Comparison of ENCODE assay signal across 8 cellular contexts in the genomic region with DNA sequence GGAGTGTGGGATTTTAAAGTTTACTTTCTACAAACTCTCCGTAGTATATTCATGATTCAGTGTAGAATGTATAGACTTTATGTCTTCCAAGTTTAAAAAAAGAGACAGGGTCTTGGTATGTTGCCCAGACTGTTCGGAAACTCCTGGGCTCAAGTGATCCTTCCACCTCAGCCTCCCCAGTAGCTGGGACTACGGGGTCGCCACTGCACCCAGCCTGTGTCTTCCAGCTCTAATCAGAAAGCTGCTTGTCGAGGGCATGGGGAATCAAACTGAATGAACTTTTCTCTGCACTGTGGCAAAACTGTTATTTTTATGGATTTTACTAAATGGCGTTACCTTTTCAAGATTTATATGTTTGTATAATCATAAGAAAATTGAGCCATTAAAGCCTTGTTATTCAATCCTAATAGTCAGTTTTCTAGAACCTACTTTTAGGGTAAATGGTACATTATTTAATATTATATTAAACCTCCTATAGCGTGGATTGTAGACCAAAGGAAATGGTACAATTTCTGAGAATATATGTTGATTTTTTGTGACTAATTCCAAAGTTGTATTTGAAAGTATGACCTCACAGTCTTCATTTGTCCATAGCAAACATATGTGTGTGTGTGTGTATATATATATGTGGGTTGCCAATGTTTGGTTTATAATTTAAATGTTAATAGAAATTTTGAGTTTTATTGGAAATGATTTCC. TPM values are rescaled to one million over a fixed set of nuclear protein-coding genes. Genes with fewer than 3 reads are reported as not detected.
DNase-seq lines count a peak whose midpoint lies in the region; ATAC-seq, FAIRE-seq and TF ChIP-seq lines count a peak whose summit lies in the region.

No MANE protein-coding gene starts in this region.

- SMC1A ChIA-PET in GM12878 (lab: Charles Lee; ENCODE audit: uncharacterized antibody, unreplicated experiment) = interaction anchor here (0.7 to 6.2 kb wide), 21 partner anchors 10 to 350 kb away, joined by 3 to 153 read pairs (median 4); a partner anchor contains a TSS

- RAD21 ChIA-PET in GM12878 (lab: Charles Lee; ENCODE audit: unreplicated experiment) = interaction anchor here (0.6 to 7.4 kb wide), 18 partner anchors 10 to 448 kb away, joined by 3 to 155 read pairs (median 4); a partner anchor contains a TSS

- H3K79me2 ChIP-seq in GM12878 (ENCODE audit: control insufficient read depth, insufficient read depth, low read length) = peaks cover 18% of the 10 kb centered on the region

- TF ChIP-seq EP300 in GM12878 (IDR thresholded peaks at IDR 0.05; ENCODE audit: borderline replicate concordance in 1 of 2, control insufficient read depth in 1 of 2, low read depth in 2 of 2, low read length in 2 of 2) = no peak

- peak overlapping the region; percentile 55 to 88 (median 76) for H3K4me3 ChIP-seq in heart right ventricle
- H3K4me3 ChIP-seq in GM12878 = peak overlapping the region; percentile 92
- peak overlapping the region; percentile 88 to 98 for H3K4me3 ChIP-seq in vagina

- peak overlapping the region; percentile 66 for H3K4me2 ChIP-seq in GM12878 (ENCODE audit: control insufficient read depth, insufficient read depth)

- TF ChIP-seq RAD21 in GM12878 (IDR thresholded peaks at IDR 0.05; ENCODE audit: insufficient read depth, low read depth, low read length) = no peak

- in situ Hi-C loops in GM12878 (cut with MboI) = no loop called here

- H3K4me1 ChIP-seq in heart right ventricle (peaks cover 0 to 40% (median 30%) of the 10 kb centered on the region in 9 donors), GM12878 (ENCODE audit: control insufficient read depth, insufficient read depth, low read length) (peaks cover 7% of the 10 kb centered on the region), vagina (peaks cover 28% of the 10 kb centered on the region)

- FAIRE-seq in GM12878 (lab: Jason Lieb, UNC) = no peak

- DNase-seq in heart right ventricle (no peak), left ventricle myocardium superior (no peak), GM12878 (ENCODE audit: low read depth, low spot score) (no peak), memory B cell (ENCODE audit: low spot score in 2 of 2) (no peak), vagina (ENCODE audit: extremely low spot score in 2 of 2) (no peak), cerebellar cortex (ENCODE audit: low spot score) (no peak), SHP77 treated with DMSO at 0.1 percent for 48 hours (lab: John Stamatoyannopoulos, UW) (no peak)

- H3K4me3 Mint-ChIP-seq in memory B cell = peak overlapping the region; percentile 97

- TF ChIP-seq CTCF in heart right ventricle (IDR thresholded peaks at IDR 0.05) (no peak), GM12878 (IDR thresholded peaks at IDR 0.05 in 2 of 3, conservative IDR thresholded peaks at IDR 0.05 in 1 of 3; ENCODE audit: control insufficient read depth in 2 of 3, extremely low read depth in 1 of 3, insufficient read depth in 1 of 3, low read depth in 3 of 3, low read length in 3 of 3) (no peak), vagina (IDR thresholded peaks at IDR 0.05) (no peak)

- ATAC-seq in heart right ventricle = no peak
- no peak for ATAC-seq in left ventricle myocardium superior
- ATAC-seq in GM12878 = no peak
- ATAC-seq in memory B cell (ENCODE audit: low read depth) = no peak
- ATAC-seq in GM21786 (IDR thresholded peaks at IDR 0.05; ENCODE audit: unreplicated experiment) = no peak

- peak overlapping the region; percentile 94 for H3K27ac Mint-ChIP-seq in memory B cell

- peaks cover 0 to 4% (median 0%) of the 10 kb centered on the region in 9 donors for H3K36me3 ChIP-seq in heart right ventricle
- no peaks in the 10 kb centered on the region for H3K36me3 ChIP-seq in GM12878 (ENCODE audit: control insufficient read depth in 2 of 2, insufficient read depth in 2 of 2, low read length in 1 of 2)
- no peaks in the 10 kb centered on the region for H3K36me3 ChIP-seq in vagina

- H3K27ac ChIP-seq in heart right ventricle = peak overlapping the region in 9 of 10 donors; percentile 87 to 98 (median 95)
- H3K27ac ChIP-seq in GM12878 (ENCODE audit: control insufficient read depth, insufficient read depth) = peak overlapping the region; percentile 81
- H3K27ac ChIP-seq in vagina = peak overlapping the region; percentile 87

- peak overlapping the region; percentile 90 for H3K9ac ChIP-seq in GM12878 (ENCODE audit: control insufficient read depth, insufficient read depth, low read length)

- peaks cover 3% of the 10 kb centered on the region; the same call in 1 of the 2 replicates for H4K20me1 ChIP-seq in GM12878 (ENCODE audit: control insufficient read depth, insufficient read depth)

- CTCF ChIA-PET in GM12878 (lab: Yijun Ruan, JAX) = interaction anchor here (0.7 to 9.8 kb wide), 22 partner anchors 8 to 366 kb away, joined by 3 to 277 read pairs (median 4); a partner anchor contains a TSS

- peaks cover 4% of the 10 kb centered on the region for H3K36me3 Mint-ChIP-seq in memory B cell

- 29 to 30% methylated on average over 7 of the region's 7 CpGs for WGBS in heart right ventricle, 2 donors
- WGBS in GM12878 (ENCODE audit: insufficient coverage, insufficient replicate concordance, low lambda C conversion rate, missing lambda C conversion rate) = 24% methylated on average over 7 of the region's 7 CpGs

- H3K4me1 Mint-ChIP-seq in memory B cell = peaks cover 13% of the 10 kb centered on the region

- no peaks in the 10 kb centered on the region for H3K9me3 Mint-ChIP-seq in memory B cell

- BruUV-seq in GM12878 (replicated peaks; lab: Mats Ljungman, UMichigan) = no TSS peak

- intact Hi-C loops in heart right ventricle (cut with DNase I) (loop anchor here in 7 of 10 donors (2.0 to 10.0 kb wide), 8 partner anchors 64 to 355 kb away; a partner anchor contains a TSS), left ventricle myocardium superior (cut with micrococcal nuclease) (loop anchor here (5.0 kb wide), 1 partner anchor 155 kb away; no protein-coding TSS in a partner anchor), GM12878 (cut with micrococcal nuclease; ENCODE audit: unreplicated experiment) (loop anchor here (1.0 to 5.0 kb wide), 4 partner anchors 42 to 270 kb away; a partner anchor contains a TSS), vagina (cut with DNase I) (loop anchor here (1.0 to 2.0 kb wide), 2 partner anchors 66 to 158 kb away; no protein-coding TSS in a partner anchor)

- H3K27me3 Mint-ChIP-seq in memory B cell = no peaks in the 10 kb centered on the region

- no peaks in the 10 kb centered on the region for H3K9me3 ChIP-seq in heart right ventricle
- H3K9me3 ChIP-seq in GM12878 (replicated peaks; ENCODE audit: control insufficient read depth, insufficient read depth, low read length) = no peaks in the 10 kb centered on the region; the same call in 2 of the 3 replicates
- H3K9me3 ChIP-seq in vagina = no peaks in the 10 kb centered on the region

- H3K27me3 ChIP-seq in heart right ventricle (no peaks in the 10 kb centered on the region), GM12878 (replicated peaks in 1 of 2; ENCODE audit: control insufficient read depth in 2 of 2, insufficient read depth in 2 of 2, low read length in 1 of 2) (no peaks in the 10 kb centered on the region), vagina (no peaks in the 10 kb centered on the region)

- POLR2A ChIA-PET in GM12878 (lab: Charles Lee) = interaction anchor here (0.6 to 2.1 kb wide), 13 partner anchors 15 to 356 kb away, joined by 3 to 9 read pairs (median 3); a partner anchor contains a TSS

- TF ChIP-seq POLR2A in GM12878 (IDR thresholded peaks at IDR 0.05; ENCODE audit: low read depth, low read length) = no peak
- TF ChIP-seq POLR2A in vagina (IDR thresholded peaks at IDR 0.05) = no peak

- H2AFZ ChIP-seq in GM12878 (ENCODE audit: control insufficient read depth, low read depth, low read length) = no peak overlapping the region

RNA-seq across cellular contexts. Expression of a gene that starts 1.1 kb away (rescaled TPM):
- total RNA-seq in heart right ventricle (10 to 100 TPM in 1 of 10 donors, 1 to 10 TPM in 9; 4.4 to 10.2 (median 7.0) TPM), left ventricle myocardium superior (7.3 TPM), GM12878 (2014; rRNA removed) (19.9 and 23.8 TPM in 2 replicates), GM12878 (2014; rRNA removed; fragmentation: Illumina TruSeq; extraction: Trizol) (5.8 and 6.9 TPM in 2 replicates), GM12878 (2021) (18.0 and 20.4 TPM in 2 replicates), vagina (34.9 TPM)
- polyA plus RNA-seq in heart right ventricle (1 to 10 TPM; 4.8 to 7.8 TPM), GM12878 (2011; rRNA removed) (9.8 and 11.5 TPM in 2 replicates), GM12878 (2014; fragmentation: Illumina TruSeq; extraction: Trizol) (4.2 and 7.5 TPM in 2 replicates), GM12878 (2014; fragmentation: Nextera tagmentation; extraction: Ambion mirVana) (1 to 10 TPM; 2.7 to 6.3 TPM), GM12878 (2014; rRNA removed) (20.8 and 21.2 TPM in 2 replicates), GM12878 (2016; fragmentation: Nextera tagmentation; extraction: Ambion mirVana) (10 to 100 TPM in 1 of 2 experiments, 1 to 10 TPM in 1; 3.0 to 21.1 TPM)
- 5.3 and 5.7 TPM in 2 replicates for total RNA-seq in GM12878 (2013; cell fraction: nucleolus; rRNA removed)
- polyA plus RNA-seq in GM12878 (2011; ENCODE audit: low read depth) = 5.2 TPM
- 11.7 and 17.3 TPM in 2 replicates for polyA plus RNA-seq in GM12878 (2011; cell fraction: cytosol; rRNA removed)
- polyA plus RNA-seq in GM12878 (2011; cell fraction: nucleus; rRNA removed) = 12.7 and 15.0 TPM in 2 replicates
- polyA plus RNA-seq in GM12878 (2012) = 11.9 and 12.5 TPM in 2 replicates
- polyA minus RNA-seq in GM12878 (2011; rRNA and poly(A)+ RNA removed) = 4.9 and 8.0 TPM in 2 replicates
- polyA minus RNA-seq in GM12878 (2011; cell fraction: cytosol; rRNA and poly(A)+ RNA removed) = 4.1 and 5.5 TPM in 2 replicates
- 6.3 and 14.2 TPM in 2 replicates for polyA minus RNA-seq in GM12878 (2011; cell fraction: nucleus; rRNA and poly(A)+ RNA removed)

RNA-seq across cellular contexts. Expression of a gene that starts 7.4 kb away (rescaled TPM):
- 10 to 100 TPM; 37.5 to 49.9 (median 42.1) TPM for total RNA-seq in heart right ventricle
- polyA plus RNA-seq in heart right ventricle = 10 to 100 TPM; 61.5 to 73.7 TPM
- total RNA-seq in left ventricle myocardium superior = 42.9 TPM
- 29.8 and 30.0 TPM in 2 replicates for total RNA-seq in GM12878 (2013; cell fraction: nucleolus; rRNA removed)
- 41.3 and 52.4 TPM in 2 replicates for total RNA-seq in GM12878 (2014; rRNA removed)
- 61.3 and 65.8 TPM in 2 replicates for total RNA-seq in GM12878 (2014; rRNA removed; fragmentation: Illumina TruSeq; extraction: Trizol)
- total RNA-seq in GM12878 (2021) = 44.0 and 44.2 TPM in 2 replicates
- polyA plus RNA-seq in GM12878 (2011; ENCODE audit: low read depth) = 27.4 TPM
- 85.1 and 117 TPM in 2 replicates for polyA plus RNA-seq in GM12878 (2011; rRNA removed)
- polyA plus RNA-seq in GM12878 (2011; cell fraction: cytosol; rRNA removed) = 29.5 and 33.3 TPM in 2 replicates
- polyA plus RNA-seq in GM12878 (2011; cell fraction: nucleus; rRNA removed) = 43.6 and 56.6 TPM in 2 replicates
- 36.0 and 41.9 TPM in 2 replicates for polyA plus RNA-seq in GM12878 (2012)
- polyA plus RNA-seq in GM12878 (2014; fragmentation: Illumina TruSeq; extraction: Trizol) = 61.1 and 67.8 TPM in 2 replicates
- 10 to 100 TPM; 30.6 to 34.5 TPM for polyA plus RNA-seq in GM12878 (2014; fragmentation: Nextera tagmentation; extraction: Ambion mirVana)
- 51.3 and 58.7 TPM in 2 replicates for polyA plus RNA-seq in GM12878 (2014; rRNA removed)
- 10 to 100 TPM; 52.2 to 53.6 TPM for polyA plus RNA-seq in GM12878 (2016; fragmentation: Nextera tagmentation; extraction: Ambion mirVana)
- polyA minus RNA-seq in GM12878 (2011; rRNA and poly(A)+ RNA removed) = 20.3 and 23.2 TPM in 2 replicates
- 9.1 and 12.2 TPM in 2 replicates for polyA minus RNA-seq in GM12878 (2011; cell fraction: cytosol; rRNA and poly(A)+ RNA removed)
- 15.6 and 21.7 TPM in 2 replicates for polyA minus RNA-seq in GM12878 (2011; cell fraction: nucleus; rRNA and poly(A)+ RNA removed)
- 73.9 TPM for total RNA-seq in vagina

RNA-seq across cellular contexts. Expression of a gene that starts 23.4 kb away (rescaled TPM):
- total RNA-seq in heart right ventricle = 1 to 10 TPM in 5 of 10 donors, under 1 TPM in 1, not detected in 4; 0.41 to 8.2 (median 1.6) TPM
- polyA plus RNA-seq in heart right ventricle = under 1 TPM; 0.22 to 0.68 TPM
- 1.1 TPM for total RNA-seq in left ventricle myocardium superior
- not detected in 2 replicates for total RNA-seq in GM12878 (2013; cell fraction: nucleolus; rRNA removed)
- total RNA-seq in GM12878 (2014; rRNA removed) = not detected in 2 replicates
- total RNA-seq in GM12878 (2014; rRNA removed; fragmentation: Illumina TruSeq; extraction: Trizol) = not detected in 2 replicates
- 0.37 and 0.90 TPM in 2 replicates for total RNA-seq in GM12878 (2021)
- not detected for polyA plus RNA-seq in GM12878 (2011; ENCODE audit: low read depth)
- not detected in 2 replicates for polyA plus RNA-seq in GM12878 (2011; rRNA removed)
- polyA plus RNA-seq in GM12878 (2011; cell fraction: cytosol; rRNA removed) = not detected in 2 replicates
- polyA plus RNA-seq in GM12878 (2011; cell fraction: nucleus; rRNA removed) = not detected in 2 replicates
- not detected in 2 replicates for polyA plus RNA-seq in GM12878 (2012)
- polyA plus RNA-seq in GM12878 (2014; fragmentation: Illumina TruSeq; extraction: Trizol) = not detected in 2 replicates
- polyA plus RNA-seq in GM12878 (2014; fragmentation: Nextera tagmentation; extraction: Ambion mirVana) = not detected
- polyA plus RNA-seq in GM12878 (2014; rRNA removed) = not detected in 2 replicates
- not detected for polyA plus RNA-seq in GM12878 (2016; fragmentation: Nextera tagmentation; extraction: Ambion mirVana)
- polyA minus RNA-seq in GM12878 (2011; rRNA and poly(A)+ RNA removed) = not detected in 2 replicates
- 14.4 and 27.8 TPM in 2 replicates for polyA minus RNA-seq in GM12878 (2011; cell fraction: cytosol; rRNA and poly(A)+ RNA removed)
- polyA minus RNA-seq in GM12878 (2011; cell fraction: nucleus; rRNA and poly(A)+ RNA removed) = 3.7 and 12.0 TPM in 2 replicates
- total RNA-seq in vagina = 18.2 TPM
